27 cellular contexts compared by ENCODE assay signal in genomic region chr3:18027161-18027939, GRCh38.
A peak's percentile ranks its signal among the peaks of the same experiment; 100 is the strongest.
DNase-seq lines count a peak whose midpoint lies in the region; ATAC-seq and TF ChIP-seq lines count a peak whose summit lies in the region.
"Had no signal": no experiment of that assay in that cellular context is flagged by ENCODE, and none has a peak within 500 bp of the region (broad histone marks: within the 10 kb centered on the region; RNA-seq: fewer than 3 reads in every experiment).

No MANE protein-coding gene starts in this region.

- no peaks in the 10 kb centered on the region for H3K27me3 ChIP-seq in BLaER1
- H3K27me3 ChIP-seq: left lung had no signal

- no peak overlapping the region for H3K4me3 ChIP-seq in BLaER1
- H3K4me3 ChIP-seq: left lung, prostate gland had no signal

- no peaks in the 10 kb centered on the region for H3K9me3 Mint-ChIP-seq in mesothelial cell of epicardium
- H3K9me3 Mint-ChIP-seq: activated B cell treated with CpG ODN at 0.5 μM for 24 hours; activated T-helper 17 cell treated with anti-CD3 and anti-CD28 coated beads, Interleukin-2, amount 50 U/mL, for 72 hours; CD4-positive, alpha-beta T cell; stimulated activated memory B cell treated with anti-CD40 and anti-IgM and Interleukin-4, amounts not matched to agents 10 μg/mL and 1 μg/mL and 100 μg/mL, for 72 hours; T-helper 2 cell treated with Interferon-gamma antibody and Interleukin-4, amounts not matched to agents 5 μg/mL and 100 μg/mL, for 36 hours had no signal

- no peaks in the 10 kb centered on the region for H3K4me1 Mint-ChIP-seq in mesothelial cell of epicardium
- H3K4me1 Mint-ChIP-seq: activated T-helper 17 cell treated with anti-CD3 and anti-CD28 coated beads, Interleukin-2, amount 50 U/mL, for 72 hours had no signal

- H3K9me3 ChIP-seq in BLaER1 = peaks cover 21% of the 10 kb centered on the region
- H3K9me3 ChIP-seq: left lung, prostate gland, SK-N-SH had no signal

- no peaks in the 10 kb centered on the region for H3K27me3 Mint-ChIP-seq in mesothelial cell of epicardium (ENCODE audit: low read depth)

- no peak for TF ChIP-seq CTCF in mesothelial cell of epicardium (IDR thresholded peaks at IDR 0.05; ENCODE audit: unreplicated experiment)

- H3K36me3 Mint-ChIP-seq in mesothelial cell of epicardium = no peaks in the 10 kb centered on the region
- H3K36me3 Mint-ChIP-seq: stimulated activated memory B cell treated with anti-CD40 and anti-IgM and Interleukin-4, amounts not matched to agents 10 μg/mL and 1 μg/mL and 100 μg/mL, for 72 hours had no signal

- no peak overlapping the region for H3K9ac ChIP-seq in BLaER1
- H3K9ac ChIP-seq: SK-N-SH had no signal

- H3K36me3 ChIP-seq in BLaER1 = peaks cover 4% of the 10 kb centered on the region
- H3K36me3 ChIP-seq: left lung, prostate gland had no signal

- H3K27ac Mint-ChIP-seq in mesothelial cell of epicardium = no peak overlapping the region
- H3K27ac Mint-ChIP-seq: activated naive CD8-positive, alpha-beta T cell; activated T-helper 17 cell treated with anti-CD3 and anti-CD28 coated beads, Interleukin-2, amount 50 U/mL, for 72 hours; CD4-positive, alpha-beta T cell; stimulated activated memory B cell treated with anti-CD40 and anti-IgM and Interleukin-4, amounts not matched to agents 10 μg/mL and 1 μg/mL and 100 μg/mL, for 72 hours; T-helper 2 cell treated with Interferon-gamma antibody and Interleukin-4, amounts not matched to agents 5 μg/mL and 100 μg/mL, for 36 hours had no signal

- DNase-seq in H4 (ENCODE audit: low spot score) = peak; percentile 1
- DNase-seq in astrocyte of the hippocampus (ENCODE audit: low read depth, low spot score) = peak; percentile 47
- DNase-seq in left cardiac atrium = peak; percentile 45
- DNase-seq in NCI-H2227 (lab: John Stamatoyannopoulos, UW; ENCODE audit: unreplicated experiment) = no peak
- no peak for DNase-seq in anterior cingulate cortex (lab: John Stamatoyannopoulos, UW)
- no peak for DNase-seq in mesothelial cell of epicardium (ENCODE audit: low spot score in 2 of 2, unreplicated experiment in 2 of 2)
- DNase-seq: activated B cell treated with CpG ODN at 0.5 μM for 24 hours; activated CD4-positive, alpha-beta T cell treated with anti-CD3 and anti-CD28 coated beads, Interleukin-2, amount 50 U/mL, for 4 hours; activated CD8-positive, alpha-beta memory T cell treated with anti-CD3 and anti-CD28 coated beads, Interleukin-2, amount 50 U/mL, for 4 hours; CD4-positive, alpha-beta T cell; cortex of kidney; GDM1; left lung; NCI-H1436; NCI-H2107; NK-92 treated with Interleukin-12 subunit alpha and Interleukin-12 subunit beta, amount 100 ng/mL, for 24 hours; RPMI8226; SK-N-SH; small intestine had no signal

- peaks cover 46% of the 10 kb centered on the region for H3K4me1 ChIP-seq in BLaER1
- H3K4me1 ChIP-seq: left lung, prostate gland had no signal

- H4K20me1 ChIP-seq in BLaER1 = no peaks in the 10 kb centered on the region

- peak; percentile 63 to 92 for ATAC-seq in left cardiac atrium
- ATAC-seq in HG03196 (IDR thresholded peaks at IDR 0.05; ENCODE audit: unreplicated experiment) = no peak
- ATAC-seq: activated T-helper 17 cell treated with anti-CD3 and anti-CD28 coated beads, Interleukin-2, amount 50 U/mL, for 72 hours; left lung; stimulated activated memory B cell treated with anti-CD40 and anti-IgM and Interleukin-4, amounts not matched to agents 10 μg/mL and 1 μg/mL and 100 μg/mL, for 72 hours had no signal

- H3K27ac ChIP-seq in BLaER1 = peak overlapping the region; percentile 33; the same call in 1 of the 2 replicates
- H3K27ac ChIP-seq: left lung, prostate gland had no signal

- H3K4me2 ChIP-seq in BLaER1 = peak overlapping the region; percentile 64
- H3K4me2 ChIP-seq: SK-N-SH had no signal

- intact Hi-C loops in left cardiac atrium (cut with DNase I) = no loop called here

- H3K4me3 Mint-ChIP-seq in mesothelial cell of epicardium = no peak overlapping the region
- H3K4me3 Mint-ChIP-seq: activated B cell treated with CpG ODN at 0.5 μM for 24 hours; activated naive CD8-positive, alpha-beta T cell; activated T-helper 17 cell treated with anti-CD3 and anti-CD28 coated beads, Interleukin-2, amount 50 U/mL, for 72 hours; CD4-positive, alpha-beta T cell; neural crest cell; stimulated activated memory B cell treated with anti-CD40 and anti-IgM and Interleukin-4, amounts not matched to agents 10 μg/mL and 1 μg/mL and 100 μg/mL, for 72 hours; T-helper 2 cell treated with Interferon-gamma antibody and Interleukin-4, amounts not matched to agents 5 μg/mL and 100 μg/mL, for 36 hours had no signal

Comparison
In these comparisons a context has a peak if more than half of its experiments do, and no peak if none do; other contexts are left out.
1. DNase-seq: peak in H4 (single experiment), astrocyte of the hippocampus (single experiment) and left cardiac atrium (single experiment); none in NCI-H2227 (single experiment), anterior cingulate cortex (0 of 58) and mesothelial cell of epicardium (0 of 2).